8 cellular contexts compared by ENCODE assay signal in genomic region chr2:231513746-231514224, GRCh38. TPM values are rescaled to one million over a fixed set of nuclear protein-coding genes. Genes with fewer than 3 reads are reported as not detected.
DNase-seq lines count a peak whose midpoint lies in the region; ATAC-seq, FAIRE-seq and TF ChIP-seq lines count a peak whose summit lies in the region.

No MANE protein-coding gene starts in this region.

- ATAC-seq in pancreas (no peak), HG03520 (IDR thresholded peaks at IDR 0.05; ENCODE audit: unreplicated experiment) (no peak)

- 0 out of 2 replicates have a peak, but pooled peaks cover 3% of the 10 kb centered on the region for H3F3A ChIP-seq in PC-9 (ENCODE audit: insufficient read depth, low read depth)

- H3K4me3 ChIP-seq in PC-9, result peak overlapping the region; percentile 91
- peak overlapping the region; percentile 78 for H3K4me3 ChIP-seq in epithelial cell of esophagus (ENCODE audit: low read length)
- H3K4me3 ChIP-seq in pancreas, result peak overlapping the region; percentile 49 to 64 (median 54)

- H2AFZ ChIP-seq in PC-9, result peak overlapping the region; percentile 90

- H3K79me2 ChIP-seq in PC-9 (ENCODE audit: low read depth), result 0 out of 2 replicates have a peak, but pooled peaks cover 6% of the 10 kb centered on the region

- CTCF ChIA-PET in PC-9 (lab: Charles Lee), result interaction anchor here (0.9 kb wide), 1 partner anchor 51 kb away, joined by 3 read pairs; no protein-coding TSS in a partner anchor

- H4K20me1 ChIP-seq in PC-9 (ENCODE audit: insufficient read depth), result no peaks in the 10 kb centered on the region

- POLR2A ChIA-PET in PC-9 (lab: Charles Lee; ENCODE audit: unreplicated experiment), result interaction anchor here (0.6 to 0.7 kb wide), 2 partner anchors 98 to 203 kb away, joined by 3 to 5 read pairs; no protein-coding TSS in a partner anchor

- 7 to 10% methylated on average over 7 of the region's 7 CpGs for WGBS in pancreas, 2 donors

- H3K27me3 ChIP-seq in PC-9 (ENCODE audit: insufficient read depth, low read depth), result no peaks in the 10 kb centered on the region
- H3K27me3 ChIP-seq in pancreas, result no peaks in the 10 kb centered on the region

- TF ChIP-seq CTCF in PC-9 (conservative IDR thresholded peaks at IDR 0.05) (no peak), epithelial cell of esophagus (IDR thresholded peaks at IDR 0.05; ENCODE audit: insufficient read depth, low read depth, low read length, missing control alignments) (no peak), pancreas (IDR thresholded peaks at IDR 0.05) (no peak)

- FAIRE-seq in pancreas (lab: Jason Lieb, UNC), result no peak

- H3K4me1 ChIP-seq in PC-9 (replicated peaks; ENCODE audit: insufficient read depth) (peaks cover 15% of the 10 kb centered on the region), pancreas (peaks cover 7 to 11% (median 11%) of the 10 kb centered on the region in 3 donors)

- peak overlapping the region; percentile 70 for H3K27ac ChIP-seq in PC-9
- H3K27ac ChIP-seq in pancreas, result peak overlapping the region in 3 of 4 donors; percentile 47 to 82 (median 82)

- no peaks in the 10 kb centered on the region for H3K9me2 ChIP-seq in PC-9 (ENCODE audit: insufficient read depth)

- H3K9me3 ChIP-seq in PC-9 (ENCODE audit: insufficient read depth, low read depth), result no peaks in the 10 kb centered on the region
- H3K9me3 ChIP-seq in pancreas, result no peaks in the 10 kb centered on the region

- H3K36me3 ChIP-seq in PC-9 (ENCODE audit: low read depth) (no peaks in the 10 kb centered on the region), pancreas (no peaks in the 10 kb centered on the region)

- TSS peak; percentile 80 for BruUV-seq in PC-9 (replicated peaks; lab: Mats Ljungman, UMichigan)

- DNase-seq in COLO829 (ENCODE audit: low spot score), result peak; percentile 14
- DNase-seq in PC-9, result no peak
- DNase-seq in epithelial cell of esophagus (ENCODE audit: low read depth), result no peak
- DNase-seq in pancreas, result no peak
- DNase-seq in HCEC 1CT, result no peak
- DNase-seq in AG08395 (ENCODE audit: low spot score), result no peak
- DNase-seq in DMS114 treated with DMSO at 0.1 percent for 48 hours (lab: John Stamatoyannopoulos, UW; ENCODE audit: unreplicated experiment), result no peak

- intact Hi-C loops in PC-9 (cut with micrococcal nuclease; ENCODE audit: unreplicated experiment), result loop anchor here (5.0 to 10.0 kb wide), 2 partner anchors 99 to 271 kb away; partner anchors contain the start of genes COPS7B and PDE6D
- intact Hi-C loops in pancreas (cut with DNase I), result no loop called here

- peak overlapping the region; percentile 99 for H3K4me2 ChIP-seq in PC-9

RNA-seq across cellular contexts. Expression of gene NMUR1, which starts 16.5 kb away (rescaled TPM):
- total RNA-seq in PC-9 (2021), result not detected in 2 replicates
- total RNA-seq in pancreas, result 1 to 10 TPM in 2 of 6 donors, under 1 TPM in 4; 0.38 to 2.1 (median 0.89) TPM
- 1 to 10 TPM in 1 of 2 donors, under 1 TPM in 1; 0.73 to 1.3 TPM for polyA plus RNA-seq in pancreas

RNA-seq across cellular contexts. Expression of gene NCL, which starts 49.5 kb away (rescaled TPM):
- total RNA-seq in PC-9 (2021) (450 and 557 TPM in 2 replicates), pancreas (100 to 1,000 TPM; 214 to 364 (median 227) TPM)
- polyA plus RNA-seq in pancreas, result 100 to 1,000 TPM in 1 of 2 donors, 10 to 100 TPM in 1; 69.9 to 117 TPM
